Comparison of ENCODE assay signal across 8 cellular contexts in genomic region chr4:140359571-140360427, GRCh38. TPM values are rescaled to one million over a fixed set of nuclear protein-coding genes. Genes with fewer than 3 reads are reported as not detected.
DNase-seq lines count a peak whose midpoint lies in the region; ATAC-seq and TF ChIP-seq lines count a peak whose summit lies in the region.

No MANE protein-coding gene starts in this region.

- no peak overlapping the region for H2BK5ac ChIP-seq in H9 (ENCODE audit: insufficient read length, low read length)

- TF ChIP-seq POLR2A in tibial nerve (IDR thresholded peaks at IDR 0.05): no peak

- no peaks in the 10 kb centered on the region for H3K36me3 Mint-ChIP-seq in H9 (ENCODE audit: insufficient read depth in 1 of 3, low read depth in 3 of 3)
- no peaks in the 10 kb centered on the region for H3K36me3 Mint-ChIP-seq in activated T-helper 17 cell treated with anti-CD3 and anti-CD28 coated beads, Interleukin-2, amount 50 U/mL, for 72 hours (ENCODE audit: low read depth)

- H3K27ac ChIP-seq in H9 (ENCODE audit: insufficient read length, low read depth, low read length) (no peak overlapping the region), osteoblast (ENCODE audit: low read depth, low read length) (no peak overlapping the region), tibial nerve (no peak overlapping the region)

- H3K56ac ChIP-seq in H9 (ENCODE audit: insufficient read length, low read depth, low read length): no peak overlapping the region

- no peaks in the 10 kb centered on the region for H3K23me2 ChIP-seq in H9 (ENCODE audit: insufficient read length, low read depth, low read length, poor library complexity, severe bottlenecking)

- ATAC-seq in activated T-helper 17 cell treated with anti-CD3 and anti-CD28 coated beads, Interleukin-2, amount 50 U/mL, for 72 hours (replicated peaks): peak; percentile 89

- no peak overlapping the region for H3T11ph ChIP-seq in H9 (ENCODE audit: low read length)

- H3K27me3 ChIP-seq in H9 (ENCODE audit: insufficient read depth, low read length): no peaks in the 10 kb centered on the region
- H3K27me3 ChIP-seq in osteoblast (ENCODE audit: insufficient read depth, low read length): peaks cover 34% of the 10 kb centered on the region
- H3K27me3 ChIP-seq in tibial nerve: peaks cover 0 to 4% of the 10 kb centered on the region in 2 donors

- H2AFZ ChIP-seq in H9 (ENCODE audit: low read length): no peak overlapping the region
- H2AFZ ChIP-seq in osteoblast (ENCODE audit: low read length): no peak overlapping the region

- H4K91ac ChIP-seq in H9 (ENCODE audit: insufficient read length, low read depth, low read length): no peak overlapping the region

- no peaks in the 10 kb centered on the region for H3K4me1 Mint-ChIP-seq in H9
- H3K4me1 Mint-ChIP-seq in activated T-helper 17 cell treated with anti-CD3 and anti-CD28 coated beads, Interleukin-2, amount 50 U/mL, for 72 hours: no peaks in the 10 kb centered on the region

- no peaks in the 10 kb centered on the region for H3K79me1 ChIP-seq in H9 (ENCODE audit: insufficient read depth, low read depth, low read length, poor library complexity, severe bottlenecking)

- no peak overlapping the region for H3K4me3 Mint-ChIP-seq in H9
- no peak overlapping the region for H3K4me3 Mint-ChIP-seq in activated T-helper 17 cell treated with anti-CD3 and anti-CD28 coated beads, Interleukin-2, amount 50 U/mL, for 72 hours

- H3K9ac ChIP-seq in H9 (ENCODE audit: extremely low read depth, insufficient read length, low read length): no peak overlapping the region

- H3K9me3 Mint-ChIP-seq in H9: no peaks in the 10 kb centered on the region
- H3K9me3 Mint-ChIP-seq in activated T-helper 17 cell treated with anti-CD3 and anti-CD28 coated beads, Interleukin-2, amount 50 U/mL, for 72 hours: no peaks in the 10 kb centered on the region

- H3K79me2 ChIP-seq in H9 (ENCODE audit: insufficient read depth, low read length): no peaks in the 10 kb centered on the region
- H3K79me2 ChIP-seq in osteoblast (ENCODE audit: insufficient read depth, low read length): no peaks in the 10 kb centered on the region

- no peak overlapping the region for H3K18ac ChIP-seq in H9 (ENCODE audit: insufficient read length, low read depth, low read length)

- no CpG with 5 or more reads among the region's 7 CpGs for WGBS in H9 (ENCODE audit: extremely low coverage, insufficient read length, low lambda C conversion rate)
- 31 to 38% methylated on average over 7 of the region's 7 CpGs for WGBS in tibial nerve, 2 donors

- H3K4ac ChIP-seq in H9 (ENCODE audit: low read depth, low read length): no peak overlapping the region

- H4K20me1 ChIP-seq in H9 (ENCODE audit: control insufficient read depth, insufficient read depth, insufficient read length) (no peaks in the 10 kb centered on the region), osteoblast (ENCODE audit: insufficient read depth, low read length) (no peaks in the 10 kb centered on the region)

- no peak overlapping the region for H2BK20ac ChIP-seq in H9 (ENCODE audit: low read depth, low read length, poor library complexity, severe bottlenecking)

- H3K27ac Mint-ChIP-seq in H9: no peak overlapping the region
- H3K27ac Mint-ChIP-seq in activated T-helper 17 cell treated with anti-CD3 and anti-CD28 coated beads, Interleukin-2, amount 50 U/mL, for 72 hours: no peak overlapping the region

- no peak overlapping the region for H3K4me2 ChIP-seq in H9 (ENCODE audit: insufficient read depth, insufficient read length, low read length)
- no peak overlapping the region for H3K4me2 ChIP-seq in osteoblast (ENCODE audit: insufficient read depth, low read length)

- H3K4me3 ChIP-seq in foreskin fibroblast (ENCODE audit: low read depth in 1 of 2, low read length in 2 of 2) (no peak overlapping the region), osteoblast (ENCODE audit: insufficient read depth, low read length) (no peak overlapping the region), tibial nerve (no peak overlapping the region)

- H3K9me3 ChIP-seq in H9 (ENCODE audit: control insufficient read depth, low read depth, low read length) (no peaks in the 10 kb centered on the region), osteoblast (ENCODE audit: low read depth, low read length) (no peaks in the 10 kb centered on the region), tibial nerve (no peaks in the 10 kb centered on the region)

- H2BK15ac ChIP-seq in H9 (ENCODE audit: low read depth, low read length): no peak overlapping the region

- H3K27me3 Mint-ChIP-seq in H9 (ENCODE audit: low read depth): peaks cover 16% of the 10 kb centered on the region
- peaks cover 4% of the 10 kb centered on the region for H3K27me3 Mint-ChIP-seq in activated T-helper 17 cell treated with anti-CD3 and anti-CD28 coated beads, Interleukin-2, amount 50 U/mL, for 72 hours

- H4K5ac ChIP-seq in H9 (ENCODE audit: insufficient read length, low read depth, low read length): no peak overlapping the region

- DNase-seq in GM03348 (ENCODE audit: low spot score) (peak; percentile 69), H9 (peak; percentile 85), LoVo (ENCODE audit: low spot score) (peak; percentile 80), RPMI8226 (peak; percentile 82), foreskin fibroblast (peak; percentile 57 to 88), osteoblast (ENCODE audit: insufficient read length, low spot score, missing footprints) (peak; percentile 71), tibial nerve (ENCODE audit: low spot score in 2 of 2) (peak; percentile 51 to 82)

- no peak overlapping the region for H3K23ac ChIP-seq in H9 (ENCODE audit: insufficient read length, low read depth, low read length)

- no peak overlapping the region for H2AK5ac ChIP-seq in H9 (ENCODE audit: insufficient read length, low read length)

- H3K4me1 ChIP-seq in H9 (ENCODE audit: insufficient read depth, low read length) (no peaks in the 10 kb centered on the region), osteoblast (ENCODE audit: insufficient read depth, low read length) (no peaks in the 10 kb centered on the region), tibial nerve (no peaks in the 10 kb centered on the region)

- TF ChIP-seq CTCF in H9 (conservative IDR thresholded peaks at IDR 0.05) (peak; percentile 92), foreskin fibroblast (IDR thresholded peaks at IDR 0.05; ENCODE audit: low read depth, low read length) (peak; percentile 78), osteoblast (IDR thresholded peaks at IDR 0.05; ENCODE audit: extremely low read depth, low read depth, low read length) (peak; percentile 89), tibial nerve (IDR thresholded peaks at IDR 0.05) (peak; percentile 60 to 73 (median 64))

- H2BK120ac ChIP-seq in H9 (ENCODE audit: low read depth, low read length, poor library complexity, severe bottlenecking): no peak overlapping the region

- TF ChIP-seq EP300 in tibial nerve (IDR thresholded peaks at IDR 0.05): no peak

- H3K36me3 ChIP-seq in osteoblast (ENCODE audit: insufficient read depth, low read length): no peaks in the 10 kb centered on the region
- H3K36me3 ChIP-seq in tibial nerve: no peaks in the 10 kb centered on the region

- no peak overlapping the region for H2BK12ac ChIP-seq in H9 (ENCODE audit: insufficient read length, low read depth, low read length)

- H4K8ac ChIP-seq in H9 (replicated peaks; ENCODE audit: insufficient read length, low read depth, low read length): no peak overlapping the region

- H3K14ac ChIP-seq in H9 (ENCODE audit: insufficient read depth, low read length): no peak overlapping the region

RNA-seq across cellular contexts. Expression of gene SCOC, which starts 13.6 kb away (rescaled TPM):
- 29.4 and 30.4 TPM in 2 replicates for total RNA-seq in H9 (2021)
- 10 to 100 TPM; 28.5 to 35.7 TPM for total RNA-seq in activated T-helper 17 cell treated with anti-CD3 and anti-CD28 coated beads, Interleukin-2, amount 50 U/mL, for 72 hours
- total RNA-seq in osteoblast: 52.5 and 57.9 TPM in 2 replicates
- total RNA-seq in tibial nerve: 10 to 100 TPM; 35.7 to 51.9 (median 46.5) TPM
